1 cellular context compared by ENCODE assay signal in genomic region chr21:42864286-42864685, GRCh38.
TF ChIP-seq lines count a peak whose summit lies in the region.

No MANE protein-coding gene starts in this region.

TF ChIP-seq in HEK293, 187 proteins besides CTCF, POLR2A, EP300 and RAD21 (continued from another document):
- TF ChIP-seq ZNF2 (tag by site-specific recombination; IDR thresholded peaks at IDR 0.05) = no peak
- no peak for TF ChIP-seq ZNF138 (tag by site-specific recombination; IDR thresholded peaks at IDR 0.05; ENCODE audit: borderline replicate concordance)
- TF ChIP-seq PBX3 (CRISPR knock-in tag; IDR thresholded peaks at IDR 0.05) = no peak
- TF ChIP-seq ZBTB48 (tag by site-specific recombination; IDR thresholded peaks at IDR 0.05) = no peak
- no peak for TF ChIP-seq ZNF664 (tag by site-specific recombination; IDR thresholded peaks at IDR 0.05)
